ENCODE assay signal across 31 cellular contexts in the genomic region with DNA sequence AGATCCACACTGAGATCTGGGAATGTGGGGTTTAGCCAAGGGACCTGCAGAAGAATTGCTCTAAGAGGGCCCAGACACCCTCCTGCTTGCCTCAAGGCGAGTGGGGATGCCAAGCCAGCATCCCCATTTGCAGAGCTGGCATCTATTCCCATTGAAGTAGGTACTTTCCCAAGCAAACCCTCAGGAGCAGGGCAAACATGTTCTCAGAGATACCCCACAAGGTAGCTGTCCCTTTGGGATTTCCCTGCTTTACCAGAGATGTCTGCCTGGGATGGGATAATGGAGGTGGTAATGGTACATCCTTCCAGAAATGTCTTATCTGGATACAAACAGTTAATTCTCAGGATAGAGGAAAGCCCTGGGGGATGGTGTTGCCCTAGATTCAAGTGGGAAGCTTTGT.
"Had no signal": no experiment of that assay in that cellular context is flagged by ENCODE, and none has a peak within 500 bp of the region (broad histone marks: within the 10 kb centered on the region; RNA-seq: fewer than 3 reads in every experiment).

No MANE protein-coding gene starts in this region.

- H3K4me3 Mint-ChIP-seq: activated B cell treated with CpG ODN at 0.5 μM for 24 hours; activated CD8-positive, alpha-beta T cell treated with anti-CD3 and anti-CD28 coated beads for 36 hours; activated naive CD4-positive, alpha-beta T cell treated with anti-CD3 and anti-CD28 coated beads for 36 hours; activated naive CD4-positive, alpha-beta T cell treated with anti-CD3 and anti-CD28 coated beads, Interleukin-2, amount 50 U/mL, for 24 hours; activated naive CD8-positive, alpha-beta T cell treated with anti-CD3 and anti-CD28 coated beads for 36 hours; activated naive CD8-positive, alpha-beta T cell treated with anti-CD3 and anti-CD28 coated beads, Interleukin-2, amount 50 U/mL, for 24 hours; activated T-cell treated with anti-CD3 and anti-CD28 coated beads, Interleukin-2, amount 50 U/mL, for 4 hours; activated T-helper 17 cell treated with anti-CD3 and anti-CD28 coated beads, Interleukin-2, amount 50 U/mL, for 72 hours; T-helper 17 cell; T-helper 2 cell treated with Interferon-gamma antibody and Interleukin-4, amounts not matched to agents 5 μg/mL and 100 μg/mL, for 36 hours had no signal

- H3K36me3 ChIP-seq: adrenal gland, esophagus squamous epithelium, WERI-Rb-1 had no signal

- H3K9me3 ChIP-seq: adrenal gland, body of pancreas, esophagus squamous epithelium had no signal

- DNase-seq: activated B cell treated with CpG ODN at 0.5 μM for 24 hours; activated CD4-positive, alpha-beta T cell treated with anti-CD3 and anti-CD28 coated beads for 48 hours; activated CD4-positive, alpha-beta T cell treated with anti-CD3 and anti-CD28 coated beads, Interleukin-2, amount 50 U/mL, for 1 hour; activated CD4-positive, alpha-beta T cell treated with anti-CD3 and anti-CD28 coated beads, Interleukin-2, amount 50 U/mL, for 48 hours; activated CD8-positive, alpha-beta memory T cell treated with anti-CD3 and anti-CD28 coated beads for 24 hours; activated CD8-positive, alpha-beta T cell treated with anti-CD3 and anti-CD28 coated beads for 36 hours; activated effector memory CD4-positive, alpha-beta T cell treated with anti-CD3 and anti-CD28 coated beads, Interleukin-2, amount 50 U/mL, for 16 hours; activated naive CD4-positive, alpha-beta T cell treated with anti-CD3 and anti-CD28 coated beads for 36 hours; activated naive CD8-positive, alpha-beta T cell treated with anti-CD3 and anti-CD28 coated beads for 36 hours; activated naive CD8-positive, alpha-beta T cell treated with anti-CD3 and anti-CD28 coated beads, Interleukin-2, amount 50 U/mL, for 24 hours; activated T-cell treated with anti-CD3 and anti-CD28 coated beads, Interleukin-2, amount 50 U/mL, for 4 hours; amygdala; aorta; body of pancreas; caudate nucleus; cortex of kidney; dermis blood vessel endothelial cell; effector CD4-positive, alpha-beta T cell; erythroblast; esophagus squamous epithelium; foreskin melanocyte; glutamatergic neuron; T-helper 1 cell; T-helper 17 cell; T1000; WERI-Rb-1 had no signal

- H3K27ac Mint-ChIP-seq: activated B cell treated with CpG ODN at 0.5 μM for 24 hours; activated CD8-positive, alpha-beta T cell treated with anti-CD3 and anti-CD28 coated beads for 36 hours; activated naive CD4-positive, alpha-beta T cell treated with anti-CD3 and anti-CD28 coated beads for 36 hours; activated naive CD4-positive, alpha-beta T cell treated with anti-CD3 and anti-CD28 coated beads, Interleukin-2, amount 50 U/mL, for 24 hours; activated naive CD8-positive, alpha-beta T cell treated with anti-CD3 and anti-CD28 coated beads for 36 hours; activated naive CD8-positive, alpha-beta T cell treated with anti-CD3 and anti-CD28 coated beads, Interleukin-2, amount 50 U/mL, for 24 hours; activated T-helper 17 cell treated with anti-CD3 and anti-CD28 coated beads, Interleukin-2, amount 50 U/mL, for 72 hours; T-helper 17 cell; T-helper 2 cell treated with Interferon-gamma antibody and Interleukin-4, amounts not matched to agents 5 μg/mL and 100 μg/mL, for 36 hours had no signal

- ATAC-seq: activated CD4-positive, CD25-positive, alpha-beta regulatory T cell treated with anti-CD3 and anti-CD28 coated beads, Interleukin-2, amount 50 U/mL, for 24 hours; activated CD8-positive, alpha-beta T cell treated with anti-CD3 and anti-CD28 coated beads for 36 hours; activated naive CD8-positive, alpha-beta T cell treated with anti-CD3 and anti-CD28 coated beads, Interleukin-2, amount 50 U/mL, for 24 hours; activated T-cell treated with anti-CD3 and anti-CD28 coated beads, Interleukin-2, amount 50 U/mL, for 4 hours; activated T-helper 17 cell treated with anti-CD3 and anti-CD28 coated beads, Interleukin-2, amount 50 U/mL, for 72 hours; body of pancreas; T-helper 17 cell had no signal

- H3K36me3 Mint-ChIP-seq: activated naive CD4-positive, alpha-beta T cell treated with anti-CD3 and anti-CD28 coated beads, Interleukin-2, amount 50 U/mL, for 24 hours had no signal

- H3K27me3 ChIP-seq: adrenal gland, body of pancreas, esophagus squamous epithelium had no signal

- H3K4me3 ChIP-seq: adrenal gland, body of pancreas, esophagus squamous epithelium had no signal

- H3K4me1 Mint-ChIP-seq: activated B cell treated with CpG ODN at 0.5 μM for 24 hours; activated naive CD8-positive, alpha-beta T cell treated with anti-CD3 and anti-CD28 coated beads for 36 hours; activated naive CD8-positive, alpha-beta T cell treated with anti-CD3 and anti-CD28 coated beads, Interleukin-2, amount 50 U/mL, for 24 hours; activated T-helper 17 cell treated with anti-CD3 and anti-CD28 coated beads, Interleukin-2, amount 50 U/mL, for 72 hours had no signal

- H3K27ac ChIP-seq: adrenal gland, body of pancreas, esophagus squamous epithelium, WERI-Rb-1 had no signal

- H3K9me3 Mint-ChIP-seq: activated B cell treated with CpG ODN at 0.5 μM for 24 hours; activated CD8-positive, alpha-beta T cell treated with anti-CD3 and anti-CD28 coated beads for 36 hours; activated naive CD4-positive, alpha-beta T cell treated with anti-CD3 and anti-CD28 coated beads for 36 hours; activated naive CD4-positive, alpha-beta T cell treated with anti-CD3 and anti-CD28 coated beads, Interleukin-2, amount 50 U/mL, for 24 hours; activated T-cell treated with anti-CD3 and anti-CD28 coated beads, Interleukin-2, amount 50 U/mL, for 4 hours; activated T-helper 17 cell treated with anti-CD3 and anti-CD28 coated beads, Interleukin-2, amount 50 U/mL, for 72 hours; T-helper 2 cell treated with Interferon-gamma antibody and Interleukin-4, amounts not matched to agents 5 μg/mL and 100 μg/mL, for 36 hours had no signal

- H3K27me3 Mint-ChIP-seq: activated CD8-positive, alpha-beta T cell treated with anti-CD3 and anti-CD28 coated beads for 36 hours; activated naive CD4-positive, alpha-beta T cell treated with anti-CD3 and anti-CD28 coated beads, Interleukin-2, amount 50 U/mL, for 24 hours; activated naive CD8-positive, alpha-beta T cell treated with anti-CD3 and anti-CD28 coated beads for 36 hours; activated naive CD8-positive, alpha-beta T cell treated with anti-CD3 and anti-CD28 coated beads, Interleukin-2, amount 50 U/mL, for 24 hours; activated T-helper 17 cell treated with anti-CD3 and anti-CD28 coated beads, Interleukin-2, amount 50 U/mL, for 72 hours; T-helper 17 cell had no signal

- H3K4me1 ChIP-seq: adrenal gland had no signal
